Comparison of ENCODE assay signal across 9 cellular contexts in the genomic region with DNA sequence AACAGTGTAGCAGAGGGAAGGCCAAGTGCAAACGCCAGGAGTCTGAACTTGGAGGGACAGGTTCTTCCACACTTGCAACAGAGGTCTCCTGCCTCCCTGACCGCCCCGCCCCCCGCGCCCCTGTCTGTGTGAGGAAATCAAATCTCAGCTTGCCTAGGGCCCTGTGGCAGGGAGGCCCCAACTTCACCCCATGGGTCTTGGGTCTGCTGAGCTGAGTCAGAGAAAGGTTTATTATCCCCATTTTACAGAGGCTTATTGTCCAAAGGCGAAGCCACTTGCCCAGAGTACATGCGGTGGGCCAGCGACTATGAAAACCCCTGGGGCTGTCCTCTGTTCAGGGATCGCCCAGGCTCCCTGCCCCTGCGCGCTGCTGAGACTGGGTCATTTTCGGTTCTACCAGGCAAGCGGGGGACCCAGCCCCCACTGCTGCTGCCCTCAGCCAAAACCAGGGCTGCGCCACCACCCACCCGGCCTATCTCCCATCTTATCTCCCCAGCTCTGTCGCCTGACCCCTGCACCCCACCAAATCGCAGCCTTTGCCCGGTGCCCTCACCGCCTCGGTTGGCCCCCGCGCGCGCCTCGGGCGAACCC. TPM values are rescaled to one million over a fixed set of nuclear protein-coding genes. Genes with fewer than 3 reads are reported as not detected.
DNase-seq lines count a peak whose midpoint lies in the region; ATAC-seq and TF ChIP-seq lines count a peak whose summit lies in the region.
"Had no signal": no experiment of that assay in that cellular context is flagged by ENCODE, and none has a peak within 500 bp of the region (broad histone marks: within the 10 kb centered on the region; RNA-seq: fewer than 3 reads in every experiment).

No MANE protein-coding gene starts in this region.

- peaks cover 19 to 43% (median 22%) of the 10 kb centered on the region in 3 donors for H3K4me1 Mint-ChIP-seq in CD8-positive, alpha-beta memory T cell

- H3K27ac ChIP-seq in CD8-positive, alpha-beta memory T cell (ENCODE audit: low read depth, low read length), result no peak overlapping the region
- H3K27ac ChIP-seq in OCI-LY7 (ENCODE audit: low read depth, low read length, poor library complexity, severe bottlenecking) (no peak overlapping the region), osteoblast (ENCODE audit: low read depth, low read length) (no peak overlapping the region)
- H3K27ac ChIP-seq: epithelial cell of prostate had no signal

- H3K4me3 ChIP-seq in CD8-positive, alpha-beta memory T cell (ENCODE audit: low read length), result peak overlapping the region; percentile 39
- H3K4me3 ChIP-seq in OCI-LY7 (ENCODE audit: low read depth, low read length, poor library complexity, severe bottlenecking) (peak overlapping the region; percentile 64), fibroblast of pulmonary artery (replicated peaks; ENCODE audit: low read depth, low read length) (peak overlapping the region; percentile 37), osteoblast (ENCODE audit: insufficient read depth, low read length) (no peak overlapping the region)

- H3K4me1 ChIP-seq in CD8-positive, alpha-beta memory T cell (ENCODE audit: insufficient read depth, low read length), result peaks cover 15% of the 10 kb centered on the region
- H3K4me1 ChIP-seq in OCI-LY7 (ENCODE audit: insufficient read depth, low read length, poor library complexity, severe bottlenecking), result peaks cover 48% of the 10 kb centered on the region
- H3K4me1 ChIP-seq in osteoblast (ENCODE audit: insufficient read depth, low read length), result no peaks in the 10 kb centered on the region

- no peaks in the 10 kb centered on the region for H4K20me1 ChIP-seq in OCI-LY7 (ENCODE audit: insufficient read depth, low read length)
- H4K20me1 ChIP-seq in osteoblast (ENCODE audit: insufficient read depth, low read length), result no peaks in the 10 kb centered on the region

- TF ChIP-seq CTCF in OCI-LY7 (conservative IDR thresholded peaks at IDR 0.05; ENCODE audit: low read length) (no peak), fibroblast of pulmonary artery (IDR thresholded peaks at IDR 0.05; ENCODE audit: low read length, missing control alignments) (no peak), osteoblast (IDR thresholded peaks at IDR 0.05; ENCODE audit: extremely low read depth, low read depth, low read length) (no peak)

- H3K27me3 ChIP-seq in CD8-positive, alpha-beta memory T cell (ENCODE audit: insufficient read depth, low read length, poor library complexity, severe bottlenecking), result no peaks in the 10 kb centered on the region
- peaks cover 27% of the 10 kb centered on the region for H3K27me3 ChIP-seq in osteoblast (ENCODE audit: insufficient read depth, low read length)

- H2AFZ ChIP-seq in OCI-LY7 (ENCODE audit: low read length) (peak overlapping the region; percentile 63), osteoblast (ENCODE audit: low read length) (no peak overlapping the region)

- no TSS peak for BruUV-seq in OCI-LY7 (replicated peaks; lab: Mats Ljungman, UMichigan)

- H3K27me3 Mint-ChIP-seq in CD8-positive, alpha-beta memory T cell, result peaks cover 0 to 4% of the 10 kb centered on the region in 2 donors

- ATAC-seq in GM18498 (IDR thresholded peaks at IDR 0.05; ENCODE audit: unreplicated experiment) (no peak), HG02678 (IDR thresholded peaks at IDR 0.05; ENCODE audit: unreplicated experiment) (no peak)

- intact Hi-C loops in OCI-LY7 (cut with micrococcal nuclease; ENCODE audit: unreplicated experiment), result no loop called here

- H3K9me3 Mint-ChIP-seq in CD8-positive, alpha-beta memory T cell, result no peaks in the 10 kb centered on the region

- H3K36me3 ChIP-seq in CD8-positive, alpha-beta memory T cell (ENCODE audit: insufficient read depth, low read length), result no peaks in the 10 kb centered on the region
- H3K36me3 ChIP-seq in OCI-LY7 (ENCODE audit: insufficient read depth, low read length) (no peaks in the 10 kb centered on the region), osteoblast (ENCODE audit: insufficient read depth, low read length) (no peaks in the 10 kb centered on the region)

- H3K36me3 Mint-ChIP-seq in CD8-positive, alpha-beta memory T cell, result peaks cover 0 to 11% (median 2%) of the 10 kb centered on the region in 3 donors

- peak overlapping the region in 6 of 8 donors; percentile 54 to 91 (median 66) for H3K27ac Mint-ChIP-seq in CD8-positive, alpha-beta memory T cell

- no peaks in the 10 kb centered on the region for H3K9me3 ChIP-seq in CD8-positive, alpha-beta memory T cell (ENCODE audit: low read length)
- H3K9me3 ChIP-seq in OCI-LY7 (ENCODE audit: low read length), result no peaks in the 10 kb centered on the region
- H3K9me3 ChIP-seq in osteoblast (ENCODE audit: low read depth, low read length), result no peaks in the 10 kb centered on the region

- no peak for DNase-seq in CD8-positive, alpha-beta memory T cell
- no peak for DNase-seq in OCI-LY7 (ENCODE audit: low spot score)
- DNase-seq in fibroblast of pulmonary artery (ENCODE audit: low read depth), result no peak
- DNase-seq in osteoblast (ENCODE audit: insufficient read length, low spot score, missing footprints), result peak; percentile 72
- no peak for DNase-seq in stimulated activated CD4-positive, alpha-beta T cell treated with anti-CD3 and anti-CD28 coated beads, Interleukin-12 subunit alpha, Interleukin-12 subunit beta, amount 100 ng/mL, for 4 hours
- DNase-seq in HEK293T (ENCODE audit: extremely low spot score), result no peak

- POLR2A ChIA-PET in CD8-positive, alpha-beta memory T cell (lab: Charles Lee), result interaction anchor here (0.6 to 0.7 kb wide), 2 partner anchors 161 to 1731 kb away, joined by 4 to 8 read pairs; no protein-coding TSS in a partner anchor
- POLR2A ChIA-PET in OCI-LY7 (lab: Charles Lee), result no interaction called here
- POLR2A ChIA-PET in HEK293T (lab: Yijun Ruan, JAX), result no interaction called here

- H3K79me2 ChIP-seq in OCI-LY7 (ENCODE audit: insufficient read depth, low read depth, low read length) (peaks cover 31% of the 10 kb centered on the region; the same call in 1 of the 2 replicates), osteoblast (ENCODE audit: insufficient read depth, low read length) (no peaks in the 10 kb centered on the region)

- H3K9me2 ChIP-seq in OCI-LY7 (ENCODE audit: insufficient read depth, low read length), result no peaks in the 10 kb centered on the region

- CTCF ChIA-PET in CD8-positive, alpha-beta memory T cell (lab: Charles Lee), result interaction anchor here (1.4 kb wide), 1 partner anchor 13 kb away, joined by 4 read pairs; no protein-coding TSS in a partner anchor
- CTCF ChIA-PET in OCI-LY7 (lab: Charles Lee; ENCODE audit: unreplicated experiment) (no interaction called here), HEK293T (lab: Yijun Ruan, JAX) (interaction anchor here (1.3 kb wide), 1 partner anchor 50 kb away, joined by 4 read pairs; no protein-coding TSS in a partner anchor)

- peak overlapping the region; percentile 65 to 91 (median 79) for H3K4me3 Mint-ChIP-seq in CD8-positive, alpha-beta memory T cell

- peak overlapping the region; percentile 75 for H3K4me2 ChIP-seq in OCI-LY7 (ENCODE audit: low read length)
- no peak overlapping the region for H3K4me2 ChIP-seq in osteoblast (ENCODE audit: insufficient read depth, low read length)

TF ChIP-seq in HEK293T, 16 proteins besides CTCF, POLR2A, EP300 and RAD21:
- no peak for TF ChIP-seq LEF1 (IDR thresholded peaks at IDR 0.05; ENCODE audit: borderline replicate concordance)
- TF ChIP-seq ARNT (IDR thresholded peaks at IDR 0.05), result no peak
- no peak for TF ChIP-seq CTBP1 (IDR thresholded peaks at IDR 0.05; ENCODE audit: borderline replicate concordance)
- TF ChIP-seq FOXK2 (IDR thresholded peaks at IDR 0.05), result no peak
- TF ChIP-seq FOXA1 (IDR thresholded peaks at IDR 0.05), result no peak
- TF ChIP-seq SP1 (IDR thresholded peaks at IDR 0.05), result no peak
- no peak for TF ChIP-seq BHLHE40 (IDR thresholded peaks at IDR 0.05; ENCODE audit: borderline replicate concordance)
- TF ChIP-seq L3MBTL2 (conservative IDR thresholded peaks at IDR 0.05), result no peak
- TF ChIP-seq ZNF384 (IDR thresholded peaks at IDR 0.05), result no peak
- TF ChIP-seq HDGF (IDR thresholded peaks at IDR 0.05; ENCODE audit: borderline replicate concordance), result no peak
- TF ChIP-seq TARDBP (IDR thresholded peaks at IDR 0.05), result no peak
- TF ChIP-seq NFRKB (IDR thresholded peaks at IDR 0.05), result no peak
- TF ChIP-seq PKNOX1 (IDR thresholded peaks at IDR 0.05), result no peak
- TF ChIP-seq SUZ12 (IDR thresholded peaks at IDR 0.05), result no peak
- no peak for TF ChIP-seq FOXM1 (IDR thresholded peaks at IDR 0.05; ENCODE audit: borderline replicate concordance)
- TF ChIP-seq ELF4 (IDR thresholded peaks at IDR 0.05), result no peak

RNA-seq across cellular contexts. Expression of gene CERS4, which starts 1.0 kb away (rescaled TPM):
- 10 to 100 TPM; 21.5 to 21.9 TPM for total RNA-seq in CD8-positive, alpha-beta memory T cell
- 13.3 TPM for polyA plus RNA-seq in CD8-positive, alpha-beta memory T cell
- total RNA-seq in OCI-LY7 (2014; rRNA removed; shearing (Covaris generic)), result 54.9 and 61.8 TPM in 2 replicates
- total RNA-seq in OCI-LY7 (2022), result 36.8 and 37.7 TPM in 2 replicates
- total RNA-seq in osteoblast, result 1.5 and 4.0 TPM in 2 replicates

RNA-seq across cellular contexts. Expression of gene FBN3, which starts 58.8 kb away (rescaled TPM):
- not detected for total RNA-seq in CD8-positive, alpha-beta memory T cell
- polyA plus RNA-seq in CD8-positive, alpha-beta memory T cell, result not detected
- not detected in 2 replicates for total RNA-seq in OCI-LY7 (2014; rRNA removed; shearing (Covaris generic))
- total RNA-seq in OCI-LY7 (2022) (not detected in 2 replicates), osteoblast (not detected in 2 replicates)
